18 cellular contexts compared by ENCODE assay signal in genomic region chr1:93623875-93624274, GRCh38. TPM values are rescaled to one million over a fixed set of nuclear protein-coding genes. Genes with fewer than 3 reads are reported as not detected.
DNase-seq lines count a peak whose midpoint lies in the region; ATAC-seq, FAIRE-seq and TF ChIP-seq lines count a peak whose summit lies in the region.
"Had no signal": no experiment of that assay in that cellular context is flagged by ENCODE, and none has a peak within 500 bp of the region (broad histone marks: within the 10 kb centered on the region; RNA-seq: fewer than 3 reads in every experiment).

No MANE protein-coding gene starts in this region.

- no peak overlapping the region for H3K9ac ChIP-seq in keratinocyte (ENCODE audit: control insufficient read depth, extremely low read depth, insufficient read depth, low read length)

- H3K27ac Mint-ChIP-seq in glutamatergic neuron (ENCODE audit: unreplicated experiment), result no peak overlapping the region
- H3K27ac Mint-ChIP-seq: activated naive CD8-positive, alpha-beta T cell treated with anti-CD3 and anti-CD28 coated beads for 36 hours; nephron had no signal

- peak overlapping the region; percentile 46 for H3K4me2 ChIP-seq in keratinocyte (ENCODE audit: control insufficient read depth, extremely low read depth, insufficient read depth, low read depth, low read length)

- no peak overlapping the region for H3K4me3 ChIP-seq in brain microvascular endothelial cell (ENCODE audit: low read depth, low read length)
- no peak overlapping the region for H3K4me3 ChIP-seq in keratinocyte (ENCODE audit: control insufficient read depth in 2 of 3, extremely low read depth in 1 of 3, insufficient read depth in 2 of 3, low read depth in 1 of 3, low read length in 3 of 3)
- H3K4me3 ChIP-seq: tibial nerve had no signal

- H3K4me3 Mint-ChIP-seq in glutamatergic neuron (ENCODE audit: unreplicated experiment), result no peak overlapping the region
- H3K4me3 Mint-ChIP-seq: activated naive CD8-positive, alpha-beta T cell treated with anti-CD3 and anti-CD28 coated beads for 36 hours; nephron had no signal

- H3K9me3 ChIP-seq in keratinocyte (ENCODE audit: control insufficient read depth, low read depth, low read length), result no peaks in the 10 kb centered on the region
- H3K9me3 ChIP-seq: tibial nerve had no signal

- dilution Hi-C loops in keratinocyte (cut with MboI; ENCODE audit: extremely low pct_ligation_motif_present, low sequenced_read_pairs), result no loop called here

- no peaks in the 10 kb centered on the region for H3K36me3 Mint-ChIP-seq in glutamatergic neuron (ENCODE audit: unreplicated experiment)
- H3K36me3 Mint-ChIP-seq: activated naive CD8-positive, alpha-beta T cell treated with anti-CD3 and anti-CD28 coated beads for 36 hours had no signal

- H3K36me3 ChIP-seq in brain microvascular endothelial cell (replicated peaks) (no peaks in the 10 kb centered on the region), keratinocyte (ENCODE audit: control insufficient read depth in 2 of 2, extremely low read depth in 1 of 2, insufficient read depth in 2 of 2, low read length in 2 of 2) (peaks cover 9 to 52% of the 10 kb centered on the region in 2 experiments)
- H3K36me3 ChIP-seq: tibial nerve had no signal

- peak; percentile 90 for FAIRE-seq in keratinocyte (lab: Jason Lieb, UNC)
- FAIRE-seq: GM12892, GM19239 had no signal

- peaks cover 97% of the 10 kb centered on the region for H3K79me2 ChIP-seq in keratinocyte (ENCODE audit: control insufficient read depth, insufficient read depth, low read length)

- H3K4me1 Mint-ChIP-seq in glutamatergic neuron (ENCODE audit: low read depth, unreplicated experiment), result peaks cover 37% of the 10 kb centered on the region
- H3K4me1 Mint-ChIP-seq: activated naive CD8-positive, alpha-beta T cell treated with anti-CD3 and anti-CD28 coated beads for 36 hours had no signal

- H2AFZ ChIP-seq in keratinocyte (ENCODE audit: control insufficient read depth, low read length), result no peak overlapping the region

- H3K4me1 ChIP-seq in keratinocyte (ENCODE audit: control insufficient read depth, extremely low read depth, insufficient read depth, low read length), result peaks cover 86% of the 10 kb centered on the region

- ATAC-seq in GM19467 (IDR thresholded peaks at IDR 0.05; ENCODE audit: unreplicated experiment), result no peak

- DNase-seq in A172 (ENCODE audit: low spot score) (peak; percentile 63), HT1080 (ENCODE audit: low read depth) (peak; percentile 76), brain microvascular endothelial cell (peak; percentile 54), keratinocyte (ENCODE audit: low read depth, low spot score) (peak; percentile 60), foreskin melanocyte (no peak), KBM-7 (no peak), glutamatergic neuron (no peak)
- DNase-seq: activated naive CD8-positive, alpha-beta T cell treated with anti-CD3 and anti-CD28 coated beads for 36 hours; cortex of kidney; DMS153; left cardiac atrium; NCI-H1436; NCI-H526 treated with DMSO at 0.1 percent for 48 hours had no signal

- peaks cover 5% of the 10 kb centered on the region for H3K27me3 Mint-ChIP-seq in glutamatergic neuron (ENCODE audit: unreplicated experiment)
- H3K27me3 Mint-ChIP-seq: activated naive CD8-positive, alpha-beta T cell treated with anti-CD3 and anti-CD28 coated beads for 36 hours had no signal

- in situ Hi-C loops in brain microvascular endothelial cell (cut with HindIII; ENCODE audit: low pct_ligation_motif_present, low sequenced_read_pairs), result no loop called here
- in situ Hi-C loops in KBM-7 (cut with MboI; ENCODE audit: low pct_unique_long_range_greater_than_20kb, low sequenced_read_pairs), result loop anchor here (25.0 kb wide), 1 partner anchor 187 kb away; the partner anchor contains the start of gene FNBP1L

- H3K27me3 ChIP-seq in brain microvascular endothelial cell (replicated peaks), result no peaks in the 10 kb centered on the region
- no peaks in the 10 kb centered on the region for H3K27me3 ChIP-seq in keratinocyte (ENCODE audit: control insufficient read depth, extremely low read depth, insufficient read depth, low read length)
- H3K27me3 ChIP-seq: tibial nerve had no signal

- TF ChIP-seq CTCF in brain microvascular endothelial cell (IDR thresholded peaks at IDR 0.05; ENCODE audit: low read depth, low read length, missing control alignments) (no peak), keratinocyte (optimal IDR thresholded peaks at IDR 0.05 in 1 of 3, IDR thresholded peaks at IDR 0.05 in 1 of 3, conservative IDR thresholded peaks at IDR 0.05 in 1 of 3; ENCODE audit: extremely low read depth in 1 of 3, insufficient read depth in 2 of 3, low read length in 3 of 3) (no peak), glutamatergic neuron (IDR thresholded peaks at IDR 0.05; ENCODE audit: partially characterized antibody, unreplicated experiment) (no peak)

- H3K27ac ChIP-seq in brain microvascular endothelial cell (peak overlapping the region; percentile 22), keratinocyte (ENCODE audit: control insufficient read depth, insufficient read depth, low read length) (peak overlapping the region; percentile 53)

- peaks cover 7% of the 10 kb centered on the region for H3K9me1 ChIP-seq in keratinocyte (ENCODE audit: control insufficient read depth, extremely low read depth, insufficient read depth, low read length)

- H3K9me3 Mint-ChIP-seq in glutamatergic neuron (ENCODE audit: unreplicated experiment), result peaks cover 10% of the 10 kb centered on the region
- H3K9me3 Mint-ChIP-seq: activated naive CD8-positive, alpha-beta T cell treated with anti-CD3 and anti-CD28 coated beads for 36 hours; nephron had no signal

- H4K20me1 ChIP-seq in keratinocyte (ENCODE audit: control insufficient read depth, extremely low read depth, insufficient read depth, low read length), result peaks cover 64% of the 10 kb centered on the region

RNA-seq across cellular contexts. Expression of gene BCAR3, which starts 57.8 kb away (rescaled TPM):
- total RNA-seq in A172 (2014; rRNA removed; shearing (Covaris generic)), result 33.1 and 34.3 TPM in 2 replicates
- total RNA-seq in HT1080 (2014; rRNA removed; shearing (Covaris generic)), result 156 and 163 TPM in 2 replicates
- 97.9 and 102 TPM in 2 replicates for polyA plus RNA-seq in HT1080 (2015; cell fraction: cytosol; rRNA removed)
- polyA plus RNA-seq in HT1080 (2015; cell fraction: nucleus; rRNA removed), result 110 TPM in 2 replicates
- 51.2 to 95.4 TPM (median 77.2 TPM) in 3 replicates for polyA plus RNA-seq in keratinocyte
- 38.7 TPM for polyA plus RNA-seq in keratinocyte (2011; ENCODE audit: low read depth)
- polyA plus RNA-seq in keratinocyte (2011; cell fraction: cytosol; rRNA removed), result 67.5 and 68.4 TPM in 2 replicates
- 113 and 127 TPM in 2 replicates for polyA plus RNA-seq in keratinocyte (2011; cell fraction: nucleus; rRNA removed)
- polyA plus RNA-seq in keratinocyte (2012; ENCODE audit: low replicate concordance), result 50.7 and 81.5 TPM in 2 replicates
- 46.0 to 84.4 TPM (median 64.1 TPM) in 3 replicates for polyA minus RNA-seq in keratinocyte
- 90.7 TPM for polyA minus RNA-seq in keratinocyte (2011; cell fraction: cytosol; rRNA and poly(A)+ RNA removed)
- polyA minus RNA-seq in keratinocyte (2011; cell fraction: nucleus; rRNA and poly(A)+ RNA removed), result 83.5 and 121 TPM in 2 replicates
- 12.8 TPM for total RNA-seq in glutamatergic neuron (ENCODE audit: unreplicated experiment)

Comparison
In these comparisons a context has a peak if more than half of its experiments do, and no peak if none do; other contexts are left out.
1. DNase-seq: peak in A172 (single experiment), HT1080 (single experiment), brain microvascular endothelial cell (single experiment) and keratinocyte (single experiment); none in foreskin melanocyte (single experiment), KBM-7 (single experiment) and glutamatergic neuron (single experiment).